ENCODE assay signal across 10 cellular contexts in genomic region chr14:101121399-101122113, GRCh38.
DNase-seq lines count a peak whose midpoint lies in the region; FAIRE-seq and TF ChIP-seq lines count a peak whose summit lies in the region.
"Had no signal": no experiment of that assay in that cellular context is flagged by ENCODE, and none has a peak within 500 bp of the region (broad histone marks: within the 10 kb centered on the region; RNA-seq: fewer than 3 reads in every experiment).

No MANE protein-coding gene starts in this region.

- no peak overlapping the region for H3K27ac Mint-ChIP-seq in Caco-2 (ENCODE audit: unreplicated experiment)

- POLR2A ChIA-PET in Caco-2 (lab: Charles Lee) = no interaction called here

- no peak overlapping the region for H3K4me2 ChIP-seq in osteoblast (ENCODE audit: insufficient read depth, low read length)
- H3K4me2 ChIP-seq: PC-9 had no signal

- no peaks in the 10 kb centered on the region for H3K4me1 Mint-ChIP-seq in Caco-2 (ENCODE audit: low read depth, unreplicated experiment)

- no peak for FAIRE-seq in kidney (lab: Jason Lieb, UNC)

- H3K9ac ChIP-seq in kidney (ENCODE audit: low read length in 2 of 2) (no peak overlapping the region), skeletal muscle tissue (ENCODE audit: low read depth in 1 of 3, low read length in 3 of 3) (no peak overlapping the region)

- TF ChIP-seq CTCF in NB4 (IDR thresholded peaks at IDR 0.05; ENCODE audit: low read depth, low read length) (no peak), kidney (IDR thresholded peaks at IDR 0.05; ENCODE audit: borderline replicate concordance, extremely low read depth, insufficient read depth) (no peak), osteoblast (IDR thresholded peaks at IDR 0.05; ENCODE audit: extremely low read depth, low read depth, low read length) (no peak), Caco-2 (IDR thresholded peaks at IDR 0.05; ENCODE audit: insufficient read depth in 1 of 2, low read depth in 1 of 2, low read length in 1 of 2, severe bottlenecking in 1 of 2, unreplicated experiment in 1 of 2) (no peak)

- DNase-seq in Daoy (ENCODE audit: low read depth) (peak; percentile 1), NB4 (ENCODE audit: low read depth) (no peak), kidney (peak; percentile 37), osteoblast (ENCODE audit: insufficient read length, low spot score, missing footprints) (no peak), OCI-M1 (lab: John Stamatoyannopoulos, UW) (no peak), Caco-2 (no peak)
- no peak for DNase-seq in central memory CD4-positive, alpha-beta T cell
- DNase-seq: NCI-H2081 treated with DMSO at 0.1 percent for 48 hours, PC-9 had no signal

- no peaks in the 10 kb centered on the region for H4K20me1 ChIP-seq in osteoblast (ENCODE audit: insufficient read depth, low read length)

- no peak overlapping the region for H2AFZ ChIP-seq in osteoblast (ENCODE audit: low read length)
- H2AFZ ChIP-seq: PC-9 had no signal

- H3K79me2 ChIP-seq in osteoblast (ENCODE audit: insufficient read depth, low read length) = no peaks in the 10 kb centered on the region

- H3K9me3 Mint-ChIP-seq in Caco-2 (ENCODE audit: unreplicated experiment) = no peaks in the 10 kb centered on the region

- peak overlapping the region; percentile 55 for H3K4me3 ChIP-seq in NB4 (ENCODE audit: low read depth, low read length)
- no peak overlapping the region for H3K4me3 ChIP-seq in kidney (ENCODE audit: low read length in 2 of 2)
- no peak overlapping the region for H3K4me3 ChIP-seq in skeletal muscle tissue (ENCODE audit: low read length in 3 of 3)
- H3K4me3 ChIP-seq in osteoblast (ENCODE audit: insufficient read depth, low read length) = no peak overlapping the region
- no peak overlapping the region for H3K4me3 ChIP-seq in Caco-2 (ENCODE audit: low read depth, low read length)
- H3K4me3 ChIP-seq: PC-9 had no signal

- peaks cover 12% of the 10 kb centered on the region for H3K27me3 Mint-ChIP-seq in Caco-2 (ENCODE audit: insufficient read depth, unreplicated experiment)

- H3K9me3 ChIP-seq in kidney (ENCODE audit: control insufficient read depth in 1 of 2, low read length in 2 of 2) (no peaks in the 10 kb centered on the region), skeletal muscle tissue (ENCODE audit: control insufficient read depth in 3 of 3, low read length in 3 of 3) (no peaks in the 10 kb centered on the region), osteoblast (ENCODE audit: low read depth, low read length) (no peaks in the 10 kb centered on the region), Caco-2 (no peaks in the 10 kb centered on the region)

- H3K36me3 ChIP-seq in kidney (ENCODE audit: control insufficient read depth in 1 of 2, insufficient read depth in 2 of 2, low read length in 2 of 2) = no peaks in the 10 kb centered on the region
- no peaks in the 10 kb centered on the region for H3K36me3 ChIP-seq in skeletal muscle tissue (ENCODE audit: control insufficient read depth in 3 of 3, insufficient read depth in 3 of 3, low read length in 3 of 3)
- no peaks in the 10 kb centered on the region for H3K36me3 ChIP-seq in osteoblast (ENCODE audit: insufficient read depth, low read length)
- no peaks in the 10 kb centered on the region for H3K36me3 ChIP-seq in Caco-2 (ENCODE audit: control insufficient read depth, insufficient read depth, low read length)

- CTCF ChIA-PET in Caco-2 (lab: Charles Lee) = no interaction called here

- H3K4me3 Mint-ChIP-seq in Caco-2 (ENCODE audit: unreplicated experiment) = no peak overlapping the region

- intact Hi-C loops in kidney (cut with DNase I) = no loop called here
- intact Hi-C loops in Caco-2 (cut with micrococcal nuclease; ENCODE audit: unreplicated experiment) = no loop called here

- H3K27ac ChIP-seq in kidney (ENCODE audit: low read depth in 2 of 2, low read length in 2 of 2) = no peak overlapping the region
- peak overlapping the region; percentile 44 for H3K27ac ChIP-seq in skeletal muscle tissue (ENCODE audit: low read depth, low read length)
- no peak overlapping the region for H3K27ac ChIP-seq in osteoblast (ENCODE audit: low read depth, low read length)
- H3K27ac ChIP-seq: PC-9 had no signal

- no TSS peak for BruUV-seq in Caco-2 (replicated peaks; lab: Mats Ljungman, UMichigan)

- H3K27me3 ChIP-seq in skeletal muscle tissue (ENCODE audit: control insufficient read depth in 3 of 3, insufficient read depth in 3 of 3, low read length in 3 of 3) = peaks cover 0 to 15% (median 12%) of the 10 kb centered on the region in 3 donors
- peaks cover 6% of the 10 kb centered on the region for H3K27me3 ChIP-seq in osteoblast (ENCODE audit: insufficient read depth, low read length)
- no peaks in the 10 kb centered on the region for H3K27me3 ChIP-seq in Caco-2 (replicated peaks; ENCODE audit: control insufficient read depth, insufficient read depth, low read length)

- H3K4me1 ChIP-seq in kidney (ENCODE audit: control insufficient read depth in 1 of 2, insufficient read depth in 1 of 2, low read depth in 1 of 2, low read length in 2 of 2) (no peaks in the 10 kb centered on the region), skeletal muscle tissue (ENCODE audit: control insufficient read depth in 3 of 3, insufficient read depth in 3 of 3, low read length in 3 of 3) (peaks cover 0 to 6% (median 0%) of the 10 kb centered on the region in 3 donors), osteoblast (ENCODE audit: insufficient read depth, low read length) (peaks cover 6% of the 10 kb centered on the region), Caco-2 (no peaks in the 10 kb centered on the region)

- TF ChIP-seq POLR2A in NB4 (IDR thresholded peaks at IDR 0.05; ENCODE audit: extremely low read depth, insufficient read length) = no peak

- H3K36me3 Mint-ChIP-seq in Caco-2 (ENCODE audit: insufficient read depth, unreplicated experiment) = no peaks in the 10 kb centered on the region

Comparison
In these comparisons a context has a peak if more than half of its experiments do, and no peak if none do; other contexts are left out.
1. DNase-seq: peak in Daoy (single experiment) and kidney (single experiment); none in NB4 (single experiment), central memory CD4-positive, alpha-beta T cell (single experiment), osteoblast (single experiment), OCI-M1 (single experiment) and Caco-2 (0 of 2).